15 cellular contexts compared by ENCODE assay signal in genomic region chr6:132357120-132357519, GRCh38. TPM values are rescaled to one million over a fixed set of nuclear protein-coding genes. Genes with fewer than 3 reads are reported as not detected.
A peak's percentile ranks its signal among the peaks of the same experiment; 100 is the strongest.
DNase-seq lines count a peak whose midpoint lies in the region; ATAC-seq and TF ChIP-seq lines count a peak whose summit lies in the region.
"Had no signal": no experiment of that assay in that cellular context is flagged by ENCODE, and none has a peak within 500 bp of the region (broad histone marks: within the 10 kb centered on the region; RNA-seq: fewer than 3 reads in every experiment).

No MANE protein-coding gene starts in this region.

- ATAC-seq in psoas muscle, result no peak

- peaks cover 51% of the 10 kb centered on the region for H3K36me3 Mint-ChIP-seq in nephron (ENCODE audit: low read depth)
- H3K36me3 Mint-ChIP-seq: activated naive CD4-positive, alpha-beta T cell treated with anti-CD3 and anti-CD28 coated beads, Interleukin-2, amount 10 ng/mL, durations not matched to agents 7 days and 5 days had no signal

- H3K27me3 Mint-ChIP-seq in nephron (ENCODE audit: low read depth), result peaks cover 4% of the 10 kb centered on the region

- H3K4me3 ChIP-seq in BLaER1 (no peak overlapping the region), psoas muscle (no peak overlapping the region)
- H3K4me3 ChIP-seq: right lobe of liver had no signal

- no peaks in the 10 kb centered on the region for H4K20me1 ChIP-seq in BLaER1

- H3K27ac ChIP-seq in BLaER1, result peak overlapping the region; percentile 53; the same call in 1 of the 2 replicates
- no peak overlapping the region for H3K27ac ChIP-seq in psoas muscle
- H3K27ac ChIP-seq: right lobe of liver had no signal

- peaks cover 33% of the 10 kb centered on the region for H3K9me3 Mint-ChIP-seq in nephron

- H3K4me1 ChIP-seq in BLaER1 (peaks cover 56% of the 10 kb centered on the region), psoas muscle (no peaks in the 10 kb centered on the region)
- H3K4me1 ChIP-seq: right lobe of liver had no signal

- no peaks in the 10 kb centered on the region for H3K27me3 ChIP-seq in BLaER1
- no peaks in the 10 kb centered on the region for H3K27me3 ChIP-seq in psoas muscle (ENCODE audit: insufficient read depth in 3 of 3, low read length in 2 of 3)
- H3K27me3 ChIP-seq: right lobe of liver had no signal

- H3K4me3 Mint-ChIP-seq in nephron, result no peak overlapping the region
- H3K4me3 Mint-ChIP-seq: activated naive CD4-positive, alpha-beta T cell treated with anti-CD3 and anti-CD28 coated beads, Interleukin-2, amount 10 ng/mL, durations not matched to agents 7 days and 5 days had no signal

- H3K9me3 ChIP-seq in BLaER1 (peaks cover 19% of the 10 kb centered on the region), psoas muscle (no peaks in the 10 kb centered on the region)
- H3K9me3 ChIP-seq: right lobe of liver had no signal

- H3K9ac ChIP-seq in BLaER1, result no peak overlapping the region

- TF ChIP-seq CTCF in nephron (IDR thresholded peaks at IDR 0.05; ENCODE audit: unreplicated experiment in 3 of 3) (no peak), psoas muscle (IDR thresholded peaks at IDR 0.05) (no peak)

- H3K27ac Mint-ChIP-seq in nephron, result peak overlapping the region; percentile 68 to 83 (median 74)
- H3K27ac Mint-ChIP-seq: activated naive CD4-positive, alpha-beta T cell treated with anti-CD3 and anti-CD28 coated beads, Interleukin-2, amount 10 ng/mL, durations not matched to agents 7 days and 5 days had no signal

- peaks cover 27% of the 10 kb centered on the region for H3K4me1 Mint-ChIP-seq in nephron

- DNase-seq in M059J (ENCODE audit: low read depth) (peak; percentile 78), dedifferentiated amniotic fluid mesenchymal stem cell (ENCODE audit: extremely low spot score) (peak; percentile 70), psoas muscle (no peak), DMS79 (lab: John Stamatoyannopoulos, UW) (no peak), amygdala (lab: John Stamatoyannopoulos, UW) (no peak)
- DNase-seq: activated CD8-positive, alpha-beta memory T cell treated with anti-CD3 and anti-CD28 coated beads for 24 hours; activated naive CD4-positive, alpha-beta T cell treated with anti-CD3 and anti-CD28 coated beads, Interleukin-2, amount 10 ng/mL, durations not matched to agents 7 days and 5 days; COR-L47; foreskin melanocyte; islet precursor cell; NCI-H1417; NCI-H446 treated with DMSO at 0.1 percent for 48 hours; right lobe of liver had no signal

- peak overlapping the region; percentile 45 for H3K4me2 ChIP-seq in BLaER1

- H3K36me3 ChIP-seq in BLaER1, result no peaks in the 10 kb centered on the region
- no peaks in the 10 kb centered on the region for H3K36me3 ChIP-seq in psoas muscle (ENCODE audit: insufficient read depth in 1 of 2, low read depth in 1 of 2)
- H3K36me3 ChIP-seq: right lobe of liver had no signal

- intact Hi-C loops in psoas muscle (cut with DNase I), result no loop called here

RNA-seq across cellular contexts. Expression of gene MOXD1, which starts 44.2 kb away (rescaled TPM):
- 170 and 207 TPM in 2 replicates for total RNA-seq in M059J (2014; rRNA removed; shearing (Covaris generic))
- under 1 TPM in 3 of 4 donors, not detected in 1; 0.30 to 0.58 (median 0.32) TPM for total RNA-seq in psoas muscle
- under 1 TPM in 2 of 3 donors, not detected in 1; 0.10 to 0.14 TPM for polyA plus RNA-seq in psoas muscle

Comparison
In these comparisons a context has a peak if more than half of its experiments do, and no peak if none do; other contexts are left out.
1. DNase-seq: peak in M059J (single experiment) and dedifferentiated amniotic fluid mesenchymal stem cell (single experiment); none in psoas muscle (0 of 2), DMS79 (single experiment) and amygdala (0 of 56).
2. RNA of gene MOXD1, which starts 44.2 kb away (total RNA-seq): 170 to 207 TPM in M059J; 0.30 to 0.58 TPM in psoas muscle; every median in the first group is over 100 times any median in the second.